Comparison of ENCODE assay signal across 22 cellular contexts in the genomic region with DNA sequence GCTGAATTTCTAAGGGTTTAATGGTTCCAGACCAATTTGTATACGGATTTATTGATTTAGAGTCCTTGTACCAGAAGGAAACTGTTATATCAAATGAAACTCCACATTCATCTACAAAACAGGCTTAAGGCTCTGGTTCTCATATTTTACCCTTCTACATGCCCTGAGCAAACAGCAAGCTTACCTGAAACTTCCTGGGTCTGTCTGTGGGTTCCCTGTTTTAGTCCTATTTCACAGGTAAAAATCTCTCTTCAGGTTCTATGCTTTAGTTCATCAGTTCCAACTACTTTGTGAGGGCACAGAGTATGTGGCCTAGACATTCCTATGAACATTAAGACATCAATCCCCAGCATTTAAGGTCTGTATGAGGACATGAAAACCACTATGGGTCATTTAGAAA. TPM values are rescaled to one million over a fixed set of nuclear protein-coding genes. Genes with fewer than 3 reads are reported as not detected.
A peak's percentile ranks its signal among the peaks of the same experiment; 100 is the strongest.
DNase-seq lines count a peak whose midpoint lies in the region; ATAC-seq and TF ChIP-seq lines count a peak whose summit lies in the region.
"Had no signal": no experiment of that assay in that cellular context is flagged by ENCODE, and none has a peak within 500 bp of the region (broad histone marks: within the 10 kb centered on the region; RNA-seq: fewer than 3 reads in every experiment).

No MANE protein-coding gene starts in this region.

- no peak overlapping the region for H3K4me3 ChIP-seq in left lung
- H3K4me3 ChIP-seq: SJSA1 had no signal

- peaks cover 3% of the 10 kb centered on the region for H3K36me3 Mint-ChIP-seq in activated naive CD4-positive, alpha-beta T cell treated with anti-CD3 and anti-CD28 coated beads, Interleukin-2, amount 10 ng/mL, durations not matched to agents 7 days and 5 days
- peaks cover 5% of the 10 kb centered on the region for H3K36me3 Mint-ChIP-seq in activated CD8-positive, alpha-beta T cell treated with anti-CD3 and anti-CD28 coated beads, Interleukin-2, amount 10 ng/mL, durations not matched to agents 7 days and 5 days (ENCODE audit: low read depth)
- peaks cover 30% of the 10 kb centered on the region for H3K36me3 Mint-ChIP-seq in mesothelial cell of epicardium

- TF ChIP-seq CTCF in mesothelial cell of epicardium (IDR thresholded peaks at IDR 0.05; ENCODE audit: unreplicated experiment): no peak
- TF ChIP-seq CTCF in left lung (IDR thresholded peaks at IDR 0.05): no peak

- peaks cover 26% of the 10 kb centered on the region for H3K4me1 Mint-ChIP-seq in activated naive CD4-positive, alpha-beta T cell treated with anti-CD3 and anti-CD28 coated beads, Interleukin-2, amount 10 ng/mL, durations not matched to agents 7 days and 5 days
- peaks cover 29% of the 10 kb centered on the region for H3K4me1 Mint-ChIP-seq in activated CD8-positive, alpha-beta T cell treated with anti-CD3 and anti-CD28 coated beads, Interleukin-2, amount 10 ng/mL, durations not matched to agents 7 days and 5 days (ENCODE audit: low read depth)
- peaks cover 14% of the 10 kb centered on the region for H3K4me1 Mint-ChIP-seq in mesothelial cell of epicardium

- no peak overlapping the region for H3K27ac ChIP-seq in left lung
- H3K27ac ChIP-seq: SJSA1 had no signal

- POLR2A ChIA-PET in activated CD8-positive, alpha-beta T cell treated with anti-CD3 and anti-CD28 coated beads, Interleukin-2, amount 10 ng/mL, durations not matched to agents 7 days and 5 days (lab: Charles Lee): no interaction called here

- H3K4me3 Mint-ChIP-seq in activated naive CD4-positive, alpha-beta T cell treated with anti-CD3 and anti-CD28 coated beads, Interleukin-2, amount 10 ng/mL, durations not matched to agents 7 days and 5 days: no peak overlapping the region
- H3K4me3 Mint-ChIP-seq in activated CD8-positive, alpha-beta T cell treated with anti-CD3 and anti-CD28 coated beads, Interleukin-2, amount 10 ng/mL, durations not matched to agents 7 days and 5 days: no peak overlapping the region
- H3K4me3 Mint-ChIP-seq in mesothelial cell of epicardium: no peak overlapping the region
- H3K4me3 Mint-ChIP-seq: CD14-positive monocyte had no signal

- CTCF ChIA-PET in activated naive CD4-positive, alpha-beta T cell treated with anti-CD3 and anti-CD28 coated beads, Interleukin-2, amount 10 ng/mL, durations not matched to agents 7 days and 5 days (lab: Charles Lee): no interaction called here
- CTCF ChIA-PET in activated CD8-positive, alpha-beta T cell treated with anti-CD3 and anti-CD28 coated beads, Interleukin-2, amount 10 ng/mL, durations not matched to agents 7 days and 5 days (lab: Charles Lee): interaction anchor here (0.6 kb wide), 1 partner anchor 254 kb away, joined by 3 read pairs; no protein-coding TSS in a partner anchor

- peaks cover 1% of the 10 kb centered on the region for H3K9me3 Mint-ChIP-seq in activated naive CD4-positive, alpha-beta T cell treated with anti-CD3 and anti-CD28 coated beads, Interleukin-2, amount 10 ng/mL, durations not matched to agents 7 days and 5 days
- peaks cover 9% of the 10 kb centered on the region for H3K9me3 Mint-ChIP-seq in activated CD8-positive, alpha-beta T cell treated with anti-CD3 and anti-CD28 coated beads, Interleukin-2, amount 10 ng/mL, durations not matched to agents 7 days and 5 days (ENCODE audit: insufficient read depth)
- H3K9me3 Mint-ChIP-seq in mesothelial cell of epicardium: peaks cover 18% of the 10 kb centered on the region

- H3K4me1 ChIP-seq in left lung: peaks cover 0 to 10% of the 10 kb centered on the region in 2 donors
- H3K4me1 ChIP-seq: Caco-2, SJSA1 had no signal

- DNase-seq in activated naive CD4-positive, alpha-beta T cell treated with anti-CD3 and anti-CD28 coated beads, Interleukin-2, amount 10 ng/mL, durations not matched to agents 7 days and 5 days: no peak
- no peak for DNase-seq in activated naive CD4-positive, alpha-beta T cell treated with anti-CD3 and anti-CD28 coated beads, Interleukin-2, amount 50 U/mL, for 16 hours
- no peak for DNase-seq in activated CD8-positive, alpha-beta T cell treated with anti-CD3 and anti-CD28 coated beads, Interleukin-2, amount 10 ng/mL, durations not matched to agents 7 days and 5 days
- DNase-seq in mesothelial cell of epicardium (ENCODE audit: low spot score in 2 of 2, unreplicated experiment in 2 of 2) (no peak), NCI-H2171 (lab: John Stamatoyannopoulos, UW) (no peak), left lung (no peak), COLO829 (ENCODE audit: low spot score) (no peak)
- DNase-seq: AML-193, Caco-2, DMS 273 treated with DMSO at 0.1 percent for 48 hours, DMS79 treated with DMSO at 0.1 percent for 48 hours, KG1, NCI-H1092, NCI-H1436, NCI-H187 treated with DMSO at 0.1 percent for 48 hours, NCI-H226, NCI-H510A treated with DMSO at 0.1 percent for 48 hours, NCI-H82 had no signal

- H3K9me3 ChIP-seq in left lung: peaks cover 0 to 2% of the 10 kb centered on the region in 2 donors
- H3K9me3 ChIP-seq: Caco-2, SJSA1 had no signal

- peak overlapping the region; percentile 39 for H3K27ac Mint-ChIP-seq in activated naive CD4-positive, alpha-beta T cell treated with anti-CD3 and anti-CD28 coated beads, Interleukin-2, amount 10 ng/mL, durations not matched to agents 7 days and 5 days
- H3K27ac Mint-ChIP-seq in activated CD8-positive, alpha-beta T cell treated with anti-CD3 and anti-CD28 coated beads, Interleukin-2, amount 10 ng/mL, durations not matched to agents 7 days and 5 days: peak overlapping the region; percentile 37
- H3K27ac Mint-ChIP-seq in mesothelial cell of epicardium: peak overlapping the region; percentile 43
- H3K27ac Mint-ChIP-seq: CD14-positive monocyte had no signal

- H3K27me3 ChIP-seq in left lung: no peaks in the 10 kb centered on the region
- H3K27me3 ChIP-seq: SJSA1 had no signal

- no peaks in the 10 kb centered on the region for H3K36me3 ChIP-seq in left lung
- H3K36me3 ChIP-seq: SJSA1 had no signal

- intact Hi-C loops in left lung (cut with DNase I): no loop called here

- no peaks in the 10 kb centered on the region for H3K27me3 Mint-ChIP-seq in activated naive CD4-positive, alpha-beta T cell treated with anti-CD3 and anti-CD28 coated beads, Interleukin-2, amount 10 ng/mL, durations not matched to agents 7 days and 5 days
- H3K27me3 Mint-ChIP-seq in activated CD8-positive, alpha-beta T cell treated with anti-CD3 and anti-CD28 coated beads, Interleukin-2, amount 10 ng/mL, durations not matched to agents 7 days and 5 days (ENCODE audit: low read depth): no peaks in the 10 kb centered on the region
- no peaks in the 10 kb centered on the region for H3K27me3 Mint-ChIP-seq in mesothelial cell of epicardium (ENCODE audit: low read depth)

- peak; percentile 48 for ATAC-seq in GM18868 (IDR thresholded peaks at IDR 0.05; ENCODE audit: unreplicated experiment)
- no peak for ATAC-seq in activated CD8-positive, alpha-beta T cell treated with anti-CD3 and anti-CD28 coated beads, Interleukin-2, amount 10 ng/mL, durations not matched to agents 7 days and 5 days
- ATAC-seq in left lung: no peak
- ATAC-seq: Right ventricle myocardium inferior had no signal

RNA-seq across cellular contexts. Expression of a gene that starts 57.7 kb away (rescaled TPM):
- total RNA-seq in activated CD8-positive, alpha-beta T cell treated with anti-CD3 and anti-CD28 coated beads, Interleukin-2, amount 10 ng/mL, durations not matched to agents 7 days and 5 days: 10 to 100 TPM; 32.9 to 35.1 TPM
- total RNA-seq in mesothelial cell of epicardium (48.9 to 53.8 TPM (median 51.2 TPM) in 3 replicates), left lung (10 to 100 TPM; 16.7 to 18.2 TPM)
